In the genomic region with DNA sequence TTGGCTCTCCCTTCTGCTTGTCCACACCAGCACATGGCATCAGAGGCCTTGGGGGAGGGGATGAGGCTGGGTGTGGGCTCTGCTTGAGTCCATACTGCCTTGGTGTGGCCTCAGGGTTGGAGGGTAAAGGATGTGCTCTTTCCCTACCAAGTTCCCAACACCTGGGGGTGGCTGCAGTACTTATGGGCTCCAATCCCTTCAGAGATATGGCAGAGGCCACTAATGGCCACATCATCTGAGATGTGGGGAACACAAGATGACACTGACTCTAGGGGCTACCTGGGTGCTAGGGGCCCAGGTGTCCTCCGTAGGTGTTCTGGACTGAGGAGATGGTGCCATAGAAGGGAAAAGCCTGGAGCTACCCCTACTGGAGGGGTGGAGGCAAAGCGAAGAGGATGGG, we compare ENCODE assay signal across 1 cellular context.
TF ChIP-seq lines count a peak whose summit lies in the region.

No MANE protein-coding gene starts in this region.

TF ChIP-seq in IMR-90, 13 proteins besides CTCF, POLR2A, EP300 and RAD21:
- TF ChIP-seq, protein P1, sequence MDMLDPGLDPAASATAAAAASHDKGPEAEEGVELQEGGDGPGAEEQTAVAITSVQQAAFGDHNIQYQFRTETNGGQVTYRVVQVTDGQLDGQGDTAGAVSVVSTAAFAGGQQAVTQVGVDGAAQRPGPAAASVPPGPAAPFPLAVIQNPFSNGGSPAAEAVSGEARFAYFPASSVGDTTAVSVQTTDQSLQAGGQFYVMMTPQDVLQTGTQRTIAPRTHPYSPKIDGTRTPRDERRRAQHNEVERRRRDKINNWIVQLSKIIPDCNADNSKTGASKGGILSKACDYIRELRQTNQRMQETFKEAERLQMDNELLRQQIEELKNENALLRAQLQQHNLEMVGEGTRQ (IDR thresholded peaks at IDR 0.05; ENCODE audit: low read depth, low read length): no peak
- TF ChIP-seq CEBPB (IDR thresholded peaks at IDR 0.05; ENCODE audit: low read depth, low read length) (no peak), RFX5 (IDR thresholded peaks at IDR 0.05; ENCODE audit: low read depth, low read length) (no peak), NFE2L2 (IDR thresholded peaks at IDR 0.05; ENCODE audit: low read depth, low read length) (no peak), MXI1 (IDR thresholded peaks at IDR 0.05; ENCODE audit: borderline replicate concordance, low read depth, low read length) (no peak), MAFK (IDR thresholded peaks at IDR 0.05; ENCODE audit: low read depth, low read length) (no peak), BHLHE40 (IDR thresholded peaks at IDR 0.05; ENCODE audit: low read depth, low read length) (no peak), CHD1 (IDR thresholded peaks at IDR 0.05; ENCODE audit: low read depth, low read length) (no peak), FOS (IDR thresholded peaks at IDR 0.05; ENCODE audit: low read depth, low read length) (no peak), SMC3 (IDR thresholded peaks at IDR 0.05; ENCODE audit: low read depth, low read length) (no peak), RCOR1 (IDR thresholded peaks at IDR 0.05; ENCODE audit: insufficient replicate concordance, low read length) (no peak), MAZ (IDR thresholded peaks at IDR 0.05; ENCODE audit: borderline replicate concordance, low read depth, low read length) (no peak)
- TF ChIP-seq, protein P2, sequence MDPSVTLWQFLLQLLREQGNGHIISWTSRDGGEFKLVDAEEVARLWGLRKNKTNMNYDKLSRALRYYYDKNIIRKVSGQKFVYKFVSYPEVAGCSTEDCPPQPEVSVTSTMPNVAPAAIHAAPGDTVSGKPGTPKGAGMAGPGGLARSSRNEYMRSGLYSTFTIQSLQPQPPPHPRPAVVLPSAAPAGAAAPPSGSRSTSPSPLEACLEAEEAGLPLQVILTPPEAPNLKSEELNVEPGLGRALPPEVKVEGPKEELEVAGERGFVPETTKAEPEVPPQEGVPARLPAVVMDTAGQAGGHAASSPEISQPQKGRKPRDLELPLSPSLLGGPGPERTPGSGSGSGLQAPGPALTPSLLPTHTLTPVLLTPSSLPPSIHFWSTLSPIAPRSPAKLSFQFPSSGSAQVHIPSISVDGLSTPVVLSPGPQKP (IDR thresholded peaks at IDR 0.05; ENCODE audit: borderline replicate concordance, low read depth, low read length): no peak
